18 cellular contexts compared by ENCODE assay signal in the genomic region with DNA sequence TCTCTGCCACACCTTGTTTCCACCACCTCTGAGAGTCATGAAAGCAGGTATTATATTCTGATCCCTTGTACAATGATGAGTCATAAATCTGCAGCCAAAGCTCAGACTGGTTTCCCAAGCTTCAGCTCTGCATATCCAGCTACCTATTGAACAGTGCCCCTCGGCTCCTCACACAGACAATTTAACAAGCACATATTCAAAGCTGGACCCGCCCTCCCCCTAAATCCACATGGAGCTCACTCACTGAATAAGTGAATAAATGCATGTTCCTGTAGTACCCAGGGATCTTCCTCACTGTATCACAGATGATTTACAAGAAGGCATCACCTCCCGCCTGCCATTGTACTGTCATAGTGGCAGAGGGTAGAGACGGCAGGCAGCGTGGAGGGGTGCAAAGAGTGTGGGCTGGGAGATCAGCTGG.
A peak's percentile ranks its signal among the peaks of the same experiment; 100 is the strongest.
DNase-seq lines count a peak whose midpoint lies in the region; ATAC-seq, FAIRE-seq and TF ChIP-seq lines count a peak whose summit lies in the region.
"Had no signal": no experiment of that assay in that cellular context is flagged by ENCODE, and none has a peak within 500 bp of the region (broad histone marks: within the 10 kb centered on the region; RNA-seq: fewer than 3 reads in every experiment).

No MANE protein-coding gene starts in this region.

- H3K27me3 Mint-ChIP-seq in T-helper 17 cell, result no peaks in the 10 kb centered on the region

- H3K36me3 ChIP-seq in pancreas (no peaks in the 10 kb centered on the region), aorta (ENCODE audit: control insufficient read depth in 1 of 2, insufficient read depth in 2 of 2, low read length in 1 of 2) (no peaks in the 10 kb centered on the region)

- no peak overlapping the region for H3K27ac Mint-ChIP-seq in T-helper 17 cell
- H3K27ac Mint-ChIP-seq: CD14-positive monocyte had no signal

- H3K27ac ChIP-seq in pancreas (no peak overlapping the region), aorta (ENCODE audit: low read depth in 1 of 2, low read length in 2 of 2) (no peak overlapping the region)

- no peaks in the 10 kb centered on the region for H3K4me1 Mint-ChIP-seq in T-helper 17 cell
- H3K4me1 Mint-ChIP-seq: CD14-positive monocyte had no signal

- H3K4me3 ChIP-seq in epithelial cell of esophagus (ENCODE audit: low read length) (no peak overlapping the region), pancreas (no peak overlapping the region), aorta (ENCODE audit: low read length in 2 of 2) (no peak overlapping the region)

- WGBS in pancreas, 2 donors, result 47 to 59% methylated on average over 5 of the region's 5 CpGs
- 69 to 75% methylated on average over 5 of the region's 5 CpGs for WGBS in aorta, 2 donors

- intact Hi-C loops in pancreas (cut with DNase I), result no loop called here
- intact Hi-C loops in aorta (cut with DNase I), result no loop called here

- ATAC-seq in pancreas (peak in 3 of 4 donors; percentile 68 to 88 (median 80)), T-helper 17 cell (no peak), HG03108 (IDR thresholded peaks at IDR 0.05; ENCODE audit: unreplicated experiment) (no peak), aorta (ENCODE audit: low FRiP score) (no peak), GM21447 (IDR thresholded peaks at IDR 0.05; ENCODE audit: unreplicated experiment) (no peak)
- ATAC-seq: Panc1 had no signal

- H3K27me3 ChIP-seq in pancreas (no peaks in the 10 kb centered on the region), aorta (ENCODE audit: control insufficient read depth in 1 of 2, insufficient read depth in 2 of 2, low read length in 1 of 2) (no peaks in the 10 kb centered on the region)

- no peaks in the 10 kb centered on the region for H3K36me3 Mint-ChIP-seq in T-helper 17 cell (ENCODE audit: low read depth)
- H3K36me3 Mint-ChIP-seq: CD14-positive monocyte had no signal

- FAIRE-seq in pancreas (lab: Jason Lieb, UNC), result no peak
- FAIRE-seq: HTR-8/SVneo had no signal

- DNase-seq in DMS153 treated with DMSO at 0.1 percent for 48 hours (lab: John Stamatoyannopoulos, UW; ENCODE audit: unreplicated experiment) (peak; percentile 72), NCI-H748 treated with DMSO at 0.1 percent for 48 hours (lab: John Stamatoyannopoulos, UW) (peak; percentile 67), epithelial cell of esophagus (ENCODE audit: low read depth) (peak; percentile 20), pancreas (no peak), T-helper 17 cell (no peak), aorta (no peak)
- DNase-seq: Caco-2, DND-41, GF-D8, NCI-H1092 treated with DMSO at 0.1 percent for 48 hours, NCI-H1694, NCI-H82, SIG-M5 had no signal

- no peak overlapping the region for H3K4me3 Mint-ChIP-seq in T-helper 17 cell
- H3K4me3 Mint-ChIP-seq: CD14-positive monocyte had no signal

- TF ChIP-seq CTCF in epithelial cell of esophagus (IDR thresholded peaks at IDR 0.05; ENCODE audit: insufficient read depth, low read depth, low read length, missing control alignments), result no peak
- TF ChIP-seq CTCF in pancreas (IDR thresholded peaks at IDR 0.05), result no peak

- H3K9me3 ChIP-seq in pancreas (no peaks in the 10 kb centered on the region), T-helper 17 cell (ENCODE audit: control insufficient read depth, low read length, poor library complexity, severe bottlenecking) (no peaks in the 10 kb centered on the region), aorta (ENCODE audit: control insufficient read depth, low read length) (no peaks in the 10 kb centered on the region)
- H3K9me3 ChIP-seq: Caco-2 had no signal

- H3K4me1 ChIP-seq in pancreas (no peaks in the 10 kb centered on the region), aorta (ENCODE audit: control insufficient read depth in 1 of 2, insufficient read depth in 2 of 2, low read length in 2 of 2) (no peaks in the 10 kb centered on the region)
- H3K4me1 ChIP-seq: Caco-2 had no signal

Comparison
In these comparisons a context has a peak if more than half of its experiments do, and no peak if none do; other contexts are left out.
1. DNase-seq: peak in DMS153 treated with DMSO at 0.1 percent for 48 hours (single experiment), NCI-H748 treated with DMSO at 0.1 percent for 48 hours (single experiment) and epithelial cell of esophagus (single experiment); none in pancreas (0 of 6), T-helper 17 cell (0 of 3) and aorta (0 of 2).
2. ATAC-seq: peak in pancreas (3 of 4); none in T-helper 17 cell (single experiment), HG03108 (single experiment), aorta (single experiment) and GM21447 (single experiment).